ENCODE assay signal across 29 cellular contexts in the genomic region with DNA sequence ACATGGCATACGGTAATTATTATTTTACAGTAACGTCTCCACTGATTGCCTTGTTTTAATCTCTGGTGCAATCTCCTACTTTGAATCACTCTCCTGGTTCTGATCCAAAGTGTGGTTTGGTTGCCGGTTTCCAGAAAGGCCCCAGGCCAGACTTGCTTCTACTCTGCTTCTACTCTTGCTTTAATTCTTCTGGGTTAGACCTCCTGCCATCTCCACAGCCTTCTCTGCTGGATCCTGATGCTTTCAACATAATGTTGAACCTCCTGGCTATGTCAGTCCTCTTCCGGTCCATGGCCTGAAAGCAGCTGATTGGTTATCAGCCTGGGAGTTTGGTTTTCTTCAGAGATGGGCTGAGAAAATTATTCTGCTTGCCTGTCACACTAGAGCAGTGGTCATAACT.
"Had no signal": no experiment of that assay in that cellular context is flagged by ENCODE, and none has a peak within 500 bp of the region (broad histone marks: within the 10 kb centered on the region; RNA-seq: fewer than 3 reads in every experiment).

No MANE protein-coding gene starts in this region.

- H3K27ac Mint-ChIP-seq: activated CD4-positive, alpha-beta T cell treated with anti-CD3 and anti-CD28 coated beads, Interleukin-2, amount 10 ng/mL, durations not matched to agents 7 days and 5 days; activated CD8-positive, alpha-beta memory T cell treated with anti-CD3 and anti-CD28 coated beads, Interleukin-2, amount 10 ng/mL, durations not matched to agents 7 days and 5 days; activated CD8-positive, alpha-beta T cell treated with anti-CD3 and anti-CD28 coated beads for 36 hours; activated naive CD8-positive, alpha-beta T cell treated with anti-CD3 and anti-CD28 coated beads, Interleukin-2, amount 50 U/mL, for 24 hours; mesothelial cell of epicardium; naive thymus-derived CD8-positive, alpha-beta T cell; neural progenitor cell; progenitor cell of endocrine pancreas; stimulated activated naive B cell treated with anti-CD40 and anti-IgM and Interleukin-4, amounts not matched to agents 10 μg/mL and 1 μg/mL and 100 μg/mL, for 72 hours had no signal

- H3K4me3 Mint-ChIP-seq: activated CD4-positive, alpha-beta T cell treated with anti-CD3 and anti-CD28 coated beads, Interleukin-2, amount 10 ng/mL, durations not matched to agents 7 days and 5 days; activated CD8-positive, alpha-beta memory T cell treated with anti-CD3 and anti-CD28 coated beads, Interleukin-2, amount 10 ng/mL, durations not matched to agents 7 days and 5 days; activated CD8-positive, alpha-beta T cell treated with anti-CD3 and anti-CD28 coated beads for 36 hours; activated naive CD8-positive, alpha-beta T cell treated with anti-CD3 and anti-CD28 coated beads, Interleukin-2, amount 50 U/mL, for 24 hours; mesothelial cell of epicardium; naive thymus-derived CD8-positive, alpha-beta T cell; neural progenitor cell; stimulated activated naive B cell treated with anti-CD40 and anti-IgM and Interleukin-4, amounts not matched to agents 10 μg/mL and 1 μg/mL and 100 μg/mL, for 72 hours had no signal

- H3K36me3 Mint-ChIP-seq: activated CD8-positive, alpha-beta memory T cell treated with anti-CD3 and anti-CD28 coated beads, Interleukin-2, amount 10 ng/mL, durations not matched to agents 7 days and 5 days; neural progenitor cell; stimulated activated naive B cell treated with anti-CD40 and anti-IgM and Interleukin-4, amounts not matched to agents 10 μg/mL and 1 μg/mL and 100 μg/mL, for 72 hours had no signal

- DNase-seq: activated CD4-positive, alpha-beta T cell treated with anti-CD3 and anti-CD28 coated beads, Interleukin-2, amount 10 ng/mL, durations not matched to agents 7 days and 5 days; activated CD4-positive, CD25-positive, alpha-beta regulatory T cell treated with anti-CD3 and anti-CD28 coated beads, Interleukin-2, amount 50 U/mL, for 72 hours; activated CD8-positive, alpha-beta memory T cell treated with anti-CD3 and anti-CD28 coated beads, Interleukin-2, amount 10 ng/mL, durations not matched to agents 7 days and 5 days; activated CD8-positive, alpha-beta T cell treated with anti-CD3 and anti-CD28 coated beads for 36 hours; activated effector memory CD4-positive, alpha-beta T cell treated with anti-CD3 and anti-CD28 coated beads, Interleukin-2, amount 50 U/mL, for 16 hours; activated naive CD4-positive, alpha-beta T cell treated with anti-CD3 and anti-CD28 coated beads, Interleukin-2, amount 50 U/mL, for 16 hours; activated naive CD8-positive, alpha-beta T cell treated with anti-CD3 and anti-CD28 coated beads, Interleukin-2, amount 50 U/mL, for 24 hours; activated T-cell treated with anti-CD3 and anti-CD28 coated beads for 4 hours; anterior cingulate cortex; brain microvascular endothelial cell; effector memory CD4-positive, alpha-beta T cell; gastrocnemius medialis; hippocampal formation; kidney glomerular epithelial cell; left ventricle myocardium inferior; mammary epithelial cell; naive thymus-derived CD8-positive, alpha-beta T cell; retina; sigmoid colon; stimulated activated CD4-positive, alpha-beta T cell treated with anti-CD3 and anti-CD28 coated beads, Interleukin-15, amount 100 ng/mL, for 24 hours; stimulated activated CD8-positive, alpha-beta memory T cell treated with anti-CD3 and anti-CD28 coated beads, Interleukin-4, amount 100 ng/mL, for 48 hours; stimulated activated naive B cell treated with anti-CD40 and anti-IgM and Interleukin-4, amounts not matched to agents 10 μg/mL and 1 μg/mL and 100 μg/mL, for 72 hours; testis; trophoblast cell; uterus; WERI-Rb-1 had no signal

- ATAC-seq: activated CD8-positive, alpha-beta memory T cell treated with anti-CD3 and anti-CD28 coated beads, Interleukin-2, amount 10 ng/mL, durations not matched to agents 7 days and 5 days; activated CD8-positive, alpha-beta T cell treated with anti-CD3 and anti-CD28 coated beads for 36 hours; activated naive CD8-positive, alpha-beta T cell treated with anti-CD3 and anti-CD28 coated beads, Interleukin-2, amount 50 U/mL, for 24 hours; gastrocnemius medialis; naive thymus-derived CD8-positive, alpha-beta T cell; stimulated activated naive B cell treated with anti-CD40 and anti-IgM and Interleukin-4, amounts not matched to agents 10 μg/mL and 1 μg/mL and 100 μg/mL, for 72 hours had no signal

- H3K27me3 Mint-ChIP-seq: activated CD4-positive, alpha-beta T cell treated with anti-CD3 and anti-CD28 coated beads, Interleukin-2, amount 10 ng/mL, durations not matched to agents 7 days and 5 days; activated CD8-positive, alpha-beta memory T cell treated with anti-CD3 and anti-CD28 coated beads, Interleukin-2, amount 10 ng/mL, durations not matched to agents 7 days and 5 days; activated CD8-positive, alpha-beta T cell treated with anti-CD3 and anti-CD28 coated beads for 36 hours; progenitor cell of endocrine pancreas had no signal

- H3K4me1 Mint-ChIP-seq: activated CD4-positive, alpha-beta T cell treated with anti-CD3 and anti-CD28 coated beads, Interleukin-2, amount 10 ng/mL, durations not matched to agents 7 days and 5 days; activated CD8-positive, alpha-beta memory T cell treated with anti-CD3 and anti-CD28 coated beads, Interleukin-2, amount 10 ng/mL, durations not matched to agents 7 days and 5 days; activated naive CD8-positive, alpha-beta T cell treated with anti-CD3 and anti-CD28 coated beads, Interleukin-2, amount 50 U/mL, for 24 hours; mesothelial cell of epicardium; naive thymus-derived CD8-positive, alpha-beta T cell; neural progenitor cell; stimulated activated naive B cell treated with anti-CD40 and anti-IgM and Interleukin-4, amounts not matched to agents 10 μg/mL and 1 μg/mL and 100 μg/mL, for 72 hours had no signal
